25 cellular contexts compared by ENCODE assay signal in genomic region chr10:1204434-1205326, GRCh38.
DNase-seq lines count a peak whose midpoint lies in the region; ATAC-seq and TF ChIP-seq lines count a peak whose summit lies in the region.
"Had no signal": no experiment of that assay in that cellular context is flagged by ENCODE, and none has a peak within 500 bp of the region (broad histone marks: within the 10 kb centered on the region; RNA-seq: fewer than 3 reads in every experiment).

No MANE protein-coding gene starts in this region.

- no peaks in the 10 kb centered on the region for H3K4me1 Mint-ChIP-seq in activated CD4-positive, alpha-beta T cell treated with anti-CD3 and anti-CD28 coated beads, Interleukin-2, amount 10 ng/mL, durations not matched to agents 24 days and 14 days

- peaks cover 5% of the 10 kb centered on the region for H3K9me3 Mint-ChIP-seq in activated CD4-positive, alpha-beta T cell treated with anti-CD3 and anti-CD28 coated beads, Interleukin-2, amount 10 ng/mL, durations not matched to agents 24 days and 14 days
- H3K9me3 Mint-ChIP-seq: CD4-positive, alpha-beta T cell; GM23338 had no signal

- no peak overlapping the region for H3K27ac ChIP-seq in colonic mucosa
- peak overlapping the region; percentile 100 for H3K27ac ChIP-seq in temporal lobe (ENCODE audit: low read depth, low read length)
- H3K27ac ChIP-seq: 22Rv1, BLaER1, HL-60, PC-9 had no signal

- H3K27me3 Mint-ChIP-seq in activated CD4-positive, alpha-beta T cell treated with anti-CD3 and anti-CD28 coated beads, Interleukin-2, amount 10 ng/mL, durations not matched to agents 24 days and 14 days = no peaks in the 10 kb centered on the region
- H3K27me3 Mint-ChIP-seq: CD4-positive, alpha-beta T cell had no signal

- H3K27me3 ChIP-seq in colonic mucosa = no peaks in the 10 kb centered on the region
- H3K27me3 ChIP-seq: BLaER1 had no signal

- no peaks in the 10 kb centered on the region for H3K36me3 Mint-ChIP-seq in activated CD4-positive, alpha-beta T cell treated with anti-CD3 and anti-CD28 coated beads, Interleukin-2, amount 10 ng/mL, durations not matched to agents 24 days and 14 days (ENCODE audit: low read depth)

- intact Hi-C loops in activated CD4-positive, alpha-beta T cell treated with anti-CD3 and anti-CD28 coated beads, Interleukin-2, amount 10 ng/mL, durations not matched to agents 24 days and 14 days (cut with micrococcal nuclease) = no loop called here
- intact Hi-C loops in colonic mucosa (cut with DNase I) = no loop called here

- H3K27ac Mint-ChIP-seq in activated CD4-positive, alpha-beta T cell treated with anti-CD3 and anti-CD28 coated beads, Interleukin-2, amount 10 ng/mL, durations not matched to agents 24 days and 14 days = no peak overlapping the region
- H3K27ac Mint-ChIP-seq: CD4-positive, alpha-beta T cell; GM23338 had no signal

- no peaks in the 10 kb centered on the region for H3K9me3 ChIP-seq in colonic mucosa
- H3K9me3 ChIP-seq: BLaER1 had no signal

- H3K36me3 ChIP-seq in colonic mucosa = no peaks in the 10 kb centered on the region
- H3K36me3 ChIP-seq: BLaER1 had no signal

- ATAC-seq in GM18498 (IDR thresholded peaks at IDR 0.05; ENCODE audit: unreplicated experiment) (no peak), GM21367 (IDR thresholded peaks at IDR 0.05; ENCODE audit: unreplicated experiment) (no peak)
- ATAC-seq: GM12878, GM23338, HCT116 had no signal

- no peak overlapping the region for H3K4me3 ChIP-seq in colonic mucosa
- H3K4me3 ChIP-seq: BLaER1, GM12878, GM23338, PC-9 had no signal

- H3K9ac ChIP-seq in colonic mucosa (ENCODE audit: low read depth in 2 of 2, low read length in 2 of 2) = no peak overlapping the region
- H3K9ac ChIP-seq: BLaER1 had no signal

- H3K4me1 ChIP-seq in colonic mucosa = no peaks in the 10 kb centered on the region
- H3K4me1 ChIP-seq: BLaER1 had no signal

- no peak overlapping the region for H3K4me3 Mint-ChIP-seq in activated CD4-positive, alpha-beta T cell treated with anti-CD3 and anti-CD28 coated beads, Interleukin-2, amount 10 ng/mL, durations not matched to agents 24 days and 14 days
- H3K4me3 Mint-ChIP-seq: CD4-positive, alpha-beta T cell; GM23338 had no signal

- DNase-seq in activated CD4-positive, alpha-beta T cell treated with anti-CD3 and anti-CD28 coated beads, Interleukin-2, amount 10 ng/mL, durations not matched to agents 24 days and 14 days = peak; percentile 39
- DNase-seq in activated CD4-positive, alpha-beta T cell treated with anti-CD3 and anti-CD28 coated beads, Interleukin-2, amount 50 U/mL, for 4 hours = no peak
- DNase-seq in colonic mucosa = peak; percentile 12
- peak; percentile 80 for DNase-seq in mesenteric fat pad (ENCODE audit: low spot score)
- no peak for DNase-seq in HPDE6-E6E7 (ENCODE audit: extremely low spot score)
- DNase-seq: ACHN; CD4-positive, alpha-beta T cell; COR-L47; DND-41; KG1; NCI-H1092; NCI-H1436; NCI-H1930; NCI-H69; PC-9; RPMI8226 had no signal

- no peak for TF ChIP-seq CTCF in colonic mucosa (IDR thresholded peaks at IDR 0.05)

Comparison
In these comparisons a context has a peak if more than half of its experiments do, and no peak if none do; other contexts are left out.
1. DNase-seq: peak in activated CD4-positive, alpha-beta T cell treated with anti-CD3 and anti-CD28 coated beads, Interleukin-2, amount 10 ng/mL, durations not matched to agents 24 days and 14 days (single experiment), colonic mucosa (single experiment) and mesenteric fat pad (single experiment); none in activated CD4-positive, alpha-beta T cell treated with anti-CD3 and anti-CD28 coated beads, Interleukin-2, amount 50 U/mL, for 4 hours (0 of 2) and HPDE6-E6E7 (single experiment).